In genomic region chr14:91226411-91226810, GRCh38 we compare ENCODE assay signal across 1 cellular context. TPM values are rescaled to one million over a fixed set of nuclear protein-coding genes. Genes with fewer than 3 reads are reported as not detected.
"Had no signal": no experiment of that assay in that cellular context is flagged by ENCODE, and none has a peak within 500 bp of the region (broad histone marks: within the 10 kb centered on the region; RNA-seq: fewer than 3 reads in every experiment).

No MANE protein-coding gene starts in this region.

RNA-seq across cellular contexts. Expression of gene GPR68, which starts 18.1 kb away (rescaled TPM):
- total RNA-seq: SJSA1 had no signal
